8 cellular contexts compared by ENCODE assay signal in the genomic region with DNA sequence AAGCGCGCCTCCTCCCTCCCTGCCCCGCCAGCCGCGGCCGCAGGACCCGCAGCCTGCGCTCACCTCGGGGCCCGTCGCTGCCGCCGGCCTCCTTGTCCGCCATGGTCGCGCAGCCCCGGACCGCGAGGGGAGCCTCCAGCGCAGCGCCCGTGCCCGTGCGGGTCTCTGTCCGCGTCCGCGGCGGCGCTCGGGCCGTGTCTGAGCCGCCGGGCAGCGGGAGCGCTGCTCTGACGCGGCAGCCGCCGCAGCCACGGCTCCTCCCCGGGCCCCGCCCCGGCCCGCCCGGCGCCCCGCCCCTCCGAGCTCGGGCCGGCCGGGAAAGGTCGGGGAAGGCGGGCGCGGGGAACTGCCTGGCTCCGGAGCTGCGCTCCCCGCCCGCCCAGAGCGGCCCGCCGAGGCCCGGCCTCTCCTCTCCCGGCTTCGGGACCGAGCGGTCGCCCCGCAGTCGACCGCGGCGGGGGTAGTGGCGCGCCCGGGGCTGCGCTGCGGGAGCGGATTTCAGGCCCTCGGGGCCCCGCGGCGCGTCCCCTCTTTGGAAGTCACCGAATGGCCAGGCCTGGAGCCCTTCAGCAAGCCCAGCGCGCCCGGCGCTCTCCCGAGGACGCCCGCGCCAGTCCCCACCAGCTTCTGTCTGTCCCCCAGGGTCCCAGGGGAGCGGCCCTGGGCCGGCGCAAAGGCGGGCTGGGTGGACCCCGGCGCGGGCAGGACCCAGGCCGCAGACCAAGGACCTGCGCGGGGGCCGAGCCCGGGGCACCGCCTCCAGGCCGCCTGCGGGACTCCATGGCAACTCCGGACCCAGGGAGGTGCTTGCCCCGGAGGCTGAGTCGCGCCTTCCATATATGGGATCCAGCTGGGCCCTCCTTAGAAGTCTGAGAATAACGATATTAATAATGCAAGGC. TPM values are rescaled to one million over a fixed set of nuclear protein-coding genes. Genes with fewer than 3 reads are reported as not detected.
A peak's percentile ranks its signal among the peaks of the same experiment; 100 is the strongest.
DNase-seq lines count a peak whose midpoint lies in the region; ATAC-seq and TF ChIP-seq lines count a peak whose summit lies in the region.

A gene with protein sequence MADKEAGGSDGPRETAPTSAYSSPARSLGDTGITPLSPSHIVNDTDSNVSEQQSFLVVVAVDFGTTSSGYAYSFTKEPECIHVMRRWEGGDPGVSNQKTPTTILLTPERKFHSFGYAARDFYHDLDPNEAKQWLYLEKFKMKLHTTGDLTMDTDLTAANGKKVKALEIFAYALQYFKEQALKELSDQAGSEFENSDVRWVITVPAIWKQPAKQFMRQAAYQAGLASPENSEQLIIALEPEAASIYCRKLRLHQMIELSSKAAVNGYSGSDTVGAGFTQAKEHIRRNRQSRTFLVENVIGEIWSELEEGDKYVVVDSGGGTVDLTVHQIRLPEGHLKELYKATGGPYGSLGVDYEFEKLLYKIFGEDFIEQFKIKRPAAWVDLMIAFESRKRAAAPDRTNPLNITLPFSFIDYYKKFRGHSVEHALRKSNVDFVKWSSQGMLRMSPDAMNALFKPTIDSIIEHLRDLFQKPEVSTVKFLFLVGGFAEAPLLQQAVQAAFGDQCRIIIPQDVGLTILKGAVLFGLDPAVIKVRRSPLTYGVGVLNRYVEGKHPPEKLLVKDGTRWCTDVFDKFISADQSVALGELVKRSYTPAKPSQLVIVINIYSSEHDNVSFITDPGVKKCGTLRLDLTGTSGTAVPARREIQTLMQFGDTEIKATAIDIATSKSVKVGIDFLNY (minus strand): TSS at position 200 of the 899 bp plus-strand sequence. CDS start 97 bp downstream, at position 103.

- no peaks in the 10 kb centered on the region for H3K36me3 Mint-ChIP-seq in natural killer cell

- no peak within 1 kb of the TSS for H3K27ac Mint-ChIP-seq in natural killer cell

- DNase-seq in AG08396 (ENCODE audit: low spot score) = peak; percentile 95
- peak; percentile 27 for DNase-seq in NOMO-1 treated with DMSO at 0.1 percent for 48 hours (lab: John Stamatoyannopoulos, UW; ENCODE audit: unreplicated experiment)
- DNase-seq in activated effector memory CD4-positive, alpha-beta T cell treated with anti-CD3 and anti-CD28 coated beads, Interleukin-2, amount 50 U/mL, for 16 hours = peak; percentile 81
- peak; percentile 85 to 91 for DNase-seq in foreskin fibroblast
- no peak for DNase-seq in natural killer cell
- DNase-seq in substantia nigra (lab: John Stamatoyannopoulos, UW) = peak in 44 of 49 donors; percentile 20 to 89 (median 65)

- peaks cover 56 to 57% of the 10 kb centered on the region in 2 donors for H3K27me3 Mint-ChIP-seq in natural killer cell (ENCODE audit: low read depth in 2 of 2)

- H3K4me3 Mint-ChIP-seq in natural killer cell = peak within 1 kb of the TSS; percentile 58

- intact Hi-C loops in natural killer cell (cut with micrococcal nuclease) = no loop called here

- H3K9me3 Mint-ChIP-seq in natural killer cell = no peaks in the 10 kb centered on the region

- TF ChIP-seq CTCF in foreskin fibroblast (IDR thresholded peaks at IDR 0.05; ENCODE audit: low read depth, low read length) = no peak
- TF ChIP-seq CTCF in natural killer cell (IDR thresholded peaks at IDR 0.05) = no peak

- H3K4me3 ChIP-seq in foreskin fibroblast (ENCODE audit: low read depth in 1 of 2, low read length in 2 of 2) = peak within 1 kb of the TSS; percentile 66 to 69

- H3K27ac ChIP-seq in substantia nigra (ENCODE audit: low read depth, low read length, poor library complexity, severe bottlenecking) = peak within 1 kb of the TSS; percentile 76

- ATAC-seq in GM18861 (IDR thresholded peaks at IDR 0.05; ENCODE audit: unreplicated experiment) = peak; percentile 89
- ATAC-seq in HG03045 (IDR thresholded peaks at IDR 0.05; ENCODE audit: unreplicated experiment) = peak; percentile 98
- ATAC-seq in natural killer cell = peak; percentile 67 to 85 (median 82)

- peaks cover 0 to 5% of the 10 kb centered on the region in 2 donors for H3K4me1 Mint-ChIP-seq in natural killer cell

RNA-seq across cellular contexts. Expression of the gene that starts here (rescaled TPM):
- total RNA-seq in natural killer cell = under 1 TPM in 1 of 3 donors, not detected in 2; 0.43 TPM

Comparison
In these comparisons a context has a peak if more than half of its experiments do, and no peak if none do; other contexts are left out.
1. Peak in ATAC-seq in natural killer cell; RNA of the gene not detected or under 1 TPM.